Comparison of ENCODE assay signal across 8 cellular contexts in genomic region chr2:11154460-11155325, GRCh38. TPM values are rescaled to one million over a fixed set of nuclear protein-coding genes. Genes with fewer than 3 reads are reported as not detected.
DNase-seq lines count a peak whose midpoint lies in the region; ATAC-seq and TF ChIP-seq lines count a peak whose summit lies in the region.

No MANE protein-coding gene starts in this region.

- in situ Hi-C loops in GM23248 (cut with MboI) = no loop called here

- H3K27ac Mint-ChIP-seq in naive thymus-derived CD8-positive, alpha-beta T cell = peak overlapping the region; percentile 63 to 94 (median 92)
- H3K27ac Mint-ChIP-seq in stimulated activated memory B cell treated with anti-CD40 and anti-IgM and Interleukin-4, amounts not matched to agents 10 μg/mL and 1 μg/mL and 100 μg/mL, for 72 hours = peak overlapping the region; percentile 91

- no peaks in the 10 kb centered on the region for H3K36me3 ChIP-seq in GM23248 (ENCODE audit: low read depth)
- no peaks in the 10 kb centered on the region for H3K36me3 ChIP-seq in KOPT-K1 (ENCODE audit: insufficient read depth, low read length)
- H3K36me3 ChIP-seq in Peyer's patch = no peaks in the 10 kb centered on the region

- no peaks in the 10 kb centered on the region for H3F3A ChIP-seq in GM23248 (ENCODE audit: insufficient read depth)

- peak overlapping the region; percentile 81 for H3K9ac ChIP-seq in GM23248

- no peaks in the 10 kb centered on the region for H3K9me3 Mint-ChIP-seq in naive thymus-derived CD8-positive, alpha-beta T cell
- no peaks in the 10 kb centered on the region for H3K9me3 Mint-ChIP-seq in stimulated activated memory B cell treated with anti-CD40 and anti-IgM and Interleukin-4, amounts not matched to agents 10 μg/mL and 1 μg/mL and 100 μg/mL, for 72 hours

- peaks cover 6 to 27% (median 20%) of the 10 kb centered on the region in 4 donors for H3K4me1 Mint-ChIP-seq in naive thymus-derived CD8-positive, alpha-beta T cell
- peaks cover 24% of the 10 kb centered on the region for H3K4me1 Mint-ChIP-seq in stimulated activated memory B cell treated with anti-CD40 and anti-IgM and Interleukin-4, amounts not matched to agents 10 μg/mL and 1 μg/mL and 100 μg/mL, for 72 hours

- H3K27me3 ChIP-seq in GM23248 (replicated peaks; ENCODE audit: insufficient read depth) (no peaks in the 10 kb centered on the region), Peyer's patch (no peaks in the 10 kb centered on the region)

- H3K27ac ChIP-seq in GM23248 (peak overlapping the region; percentile 69), KOPT-K1 (ENCODE audit: low read depth, low read length, poor library complexity, severe bottlenecking) (peak overlapping the region; percentile 55), Peyer's patch (peak overlapping the region; percentile 85 to 95 (median 90))

- DNase-seq in Daoy (ENCODE audit: low read depth) (peak; percentile 98), GM23248 (peak; percentile 99), Peyer's patch (peak; percentile 98 to 100 (median 99)), activated T-helper 1 cell treated with Interleukin-2 at 50 U/mL for 16 hours (ENCODE audit: low read depth) (peak; percentile 97), fibroblast of gingiva (ENCODE audit: low read depth) (peak; percentile 97)
- DNase-seq in naive thymus-derived CD8-positive, alpha-beta T cell = peak; percentile 88 to 99 (median 97)

- H3K4me2 ChIP-seq in GM23248 (ENCODE audit: unreplicated experiment) = peak overlapping the region; percentile 85

- H3K36me3 Mint-ChIP-seq in naive thymus-derived CD8-positive, alpha-beta T cell = no peaks in the 10 kb centered on the region
- no peaks in the 10 kb centered on the region for H3K36me3 Mint-ChIP-seq in stimulated activated memory B cell treated with anti-CD40 and anti-IgM and Interleukin-4, amounts not matched to agents 10 μg/mL and 1 μg/mL and 100 μg/mL, for 72 hours

- no peaks in the 10 kb centered on the region for H3K9me2 ChIP-seq in GM23248 (ENCODE audit: insufficient read depth)

- peak overlapping the region; percentile 71 for H3K4me3 ChIP-seq in GM23248
- H3K4me3 ChIP-seq in Peyer's patch = peak overlapping the region; percentile 44 to 57 (median 53)

- no peaks in the 10 kb centered on the region for H3K27me3 Mint-ChIP-seq in naive thymus-derived CD8-positive, alpha-beta T cell
- H3K27me3 Mint-ChIP-seq in stimulated activated memory B cell treated with anti-CD40 and anti-IgM and Interleukin-4, amounts not matched to agents 10 μg/mL and 1 μg/mL and 100 μg/mL, for 72 hours = no peaks in the 10 kb centered on the region

- peak; percentile 87 to 91 for ATAC-seq in naive thymus-derived CD8-positive, alpha-beta T cell
- ATAC-seq in stimulated activated memory B cell treated with anti-CD40 and anti-IgM and Interleukin-4, amounts not matched to agents 10 μg/mL and 1 μg/mL and 100 μg/mL, for 72 hours = peak; percentile 95

- WGBS in GM23248 (ENCODE audit: low coverage in 1 of 2, low lambda C conversion rate in 2 of 2, missing lambda C conversion rate in 2 of 2), 2 experiments = 5 to 7% methylated on average over 30 to 48 of the region's 54 CpGs

- peak overlapping the region; percentile 96 for H2AFZ ChIP-seq in GM23248

- TF ChIP-seq CTCF in Peyer's patch (IDR thresholded peaks at IDR 0.05) = no peak

- H3K4me3 Mint-ChIP-seq in naive thymus-derived CD8-positive, alpha-beta T cell = peak overlapping the region; percentile 71 to 89 (median 85)
- H3K4me3 Mint-ChIP-seq in stimulated activated memory B cell treated with anti-CD40 and anti-IgM and Interleukin-4, amounts not matched to agents 10 μg/mL and 1 μg/mL and 100 μg/mL, for 72 hours = peak overlapping the region; percentile 88

- POLR2A ChIA-PET in naive thymus-derived CD8-positive, alpha-beta T cell (lab: Charles Lee) = interaction anchor here (1.1 to 2.8 kb wide), 8 partner anchors 21 to 465 kb away, joined by 3 to 22 read pairs (median 6); partner anchors contain the start of genes NOL10, PDIA6 and ROCK2

- H3K79me2 ChIP-seq in GM23248 (ENCODE audit: insufficient read depth) = no peaks in the 10 kb centered on the region

- H4K20me1 ChIP-seq in GM23248 (ENCODE audit: insufficient read depth) = no peaks in the 10 kb centered on the region

- H3K4me1 ChIP-seq in GM23248 (ENCODE audit: insufficient read depth) = 0 out of 2 replicates have a peak, but pooled peaks cover 3% of the 10 kb centered on the region
- H3K4me1 ChIP-seq in Peyer's patch = peaks cover 0 to 17% (median 4%) of the 10 kb centered on the region in 4 donors

- peak; percentile 41 to 51 for TF ChIP-seq POLR2A in Peyer's patch (IDR thresholded peaks at IDR 0.05)

- H3K9me3 ChIP-seq in GM23248 (ENCODE audit: low read depth) (no peaks in the 10 kb centered on the region), KOPT-K1 (ENCODE audit: insufficient read depth, low read length, poor library complexity, severe bottlenecking) (no peaks in the 10 kb centered on the region), Peyer's patch (no peaks in the 10 kb centered on the region)

RNA-seq across cellular contexts. Expression of gene SLC66A3, which starts 0.6 kb away (rescaled TPM):
- total RNA-seq in Daoy (2014; rRNA removed; shearing (Covaris generic)) = 9.8 and 25.5 TPM in 2 replicates
- 34.9 and 46.4 TPM in 2 replicates for total RNA-seq in GM23248 (2014; rRNA removed; shearing (Covaris generic))
- polyA plus RNA-seq in GM23248 (2016; fragmentation: Nextera tagmentation; extraction: Ambion mirVana) = 46.8 and 53.6 TPM in 2 replicates
- 10 to 100 TPM; 18.4 to 53.6 (median 31.8) TPM for total RNA-seq in Peyer's patch
- total RNA-seq in naive thymus-derived CD8-positive, alpha-beta T cell = 10 to 100 TPM; 18.2 to 19.3 TPM
- polyA plus RNA-seq in naive thymus-derived CD8-positive, alpha-beta T cell = 10 to 100 TPM; 37.0 to 65.6 (median 37.1) TPM

Comparison
In these comparisons a context has a peak if more than half of its experiments do, and no peak if none do; other contexts are left out.
1. Peak in every context shown above with its lines: DNase-seq, ATAC-seq, H3K4me3 ChIP-seq and H3K27ac ChIP-seq.